In the genomic region with DNA sequence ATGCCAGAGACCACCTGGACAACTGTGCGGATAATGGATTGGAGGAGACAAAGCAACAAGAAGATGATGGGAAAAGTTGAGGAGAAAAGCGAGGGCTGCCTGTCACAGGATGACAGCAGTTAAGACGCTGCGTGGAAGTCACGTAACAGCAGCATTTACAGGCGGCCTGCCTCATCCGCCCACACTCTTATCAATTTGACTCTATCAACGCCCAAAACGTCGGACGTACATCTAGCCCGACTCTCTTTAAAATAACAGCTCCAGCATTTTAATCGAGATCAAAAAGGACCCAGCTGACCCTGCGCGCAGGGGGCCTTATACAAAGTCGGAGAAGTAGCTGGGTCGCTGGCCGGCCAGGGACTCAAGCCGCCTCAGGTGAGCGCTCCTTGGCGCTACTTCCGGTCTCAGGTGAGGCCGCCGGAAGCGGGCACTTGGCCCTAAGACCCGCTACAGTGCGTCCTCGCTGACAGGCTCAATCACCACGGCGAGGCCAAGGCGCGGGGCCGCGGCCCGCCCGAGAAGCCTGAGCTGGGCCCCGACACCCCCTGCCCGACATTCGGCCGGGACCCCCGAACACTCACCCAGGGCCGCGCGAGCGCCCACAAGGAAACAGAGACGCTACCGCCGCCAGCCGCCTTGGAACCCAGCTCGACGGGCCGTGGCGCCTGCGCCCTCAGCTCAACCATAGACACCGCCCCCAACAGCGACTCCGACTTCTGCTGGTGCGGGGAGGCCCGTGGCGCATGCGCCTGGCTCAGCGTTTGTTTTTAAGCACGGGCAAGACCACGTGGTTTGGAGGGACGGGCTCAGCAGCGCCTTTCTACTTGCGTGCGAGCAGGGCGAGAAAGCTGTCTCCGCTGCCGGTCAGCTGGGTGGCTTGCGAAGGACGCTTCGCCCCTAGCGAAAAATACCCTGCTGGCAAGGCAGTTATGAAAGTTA, we compare ENCODE assay signal across 1 cellular context.
TF ChIP-seq lines count a peak whose summit lies in the region.

A gene (minus strand): TSS at position 741 of the 939 bp plus-strand sequence.

TF ChIP-seq in IMR-90, 13 proteins besides CTCF, POLR2A, EP300 and RAD21 (continued from another document):
- peak; percentile 6; the same call in 1 of the 2 replicates for TF ChIP-seq MAFK (IDR thresholded peaks at IDR 0.05; ENCODE audit: low read depth, low read length)
- peak; percentile 72; the same call in 1 of the 2 replicates for TF ChIP-seq BHLHE40 (IDR thresholded peaks at IDR 0.05; ENCODE audit: low read depth, low read length)
- TF ChIP-seq MAZ (IDR thresholded peaks at IDR 0.05; ENCODE audit: borderline replicate concordance, low read depth, low read length), result peak; percentile 51; the same call in 1 of the 2 replicates
- no peak for TF ChIP-seq SMC3 (IDR thresholded peaks at IDR 0.05; ENCODE audit: low read depth, low read length)
- no peak for TF ChIP-seq FOS (IDR thresholded peaks at IDR 0.05; ENCODE audit: low read depth, low read length)
- peak; percentile 86 for TF ChIP-seq MXI1 (IDR thresholded peaks at IDR 0.05; ENCODE audit: borderline replicate concordance, low read depth, low read length)
- 0 out of 2 replicates have a peak, but pooled peaks have one; percentile 55 for TF ChIP-seq CHD1 (IDR thresholded peaks at IDR 0.05; ENCODE audit: low read depth, low read length)
- TF ChIP-seq, protein P1, sequence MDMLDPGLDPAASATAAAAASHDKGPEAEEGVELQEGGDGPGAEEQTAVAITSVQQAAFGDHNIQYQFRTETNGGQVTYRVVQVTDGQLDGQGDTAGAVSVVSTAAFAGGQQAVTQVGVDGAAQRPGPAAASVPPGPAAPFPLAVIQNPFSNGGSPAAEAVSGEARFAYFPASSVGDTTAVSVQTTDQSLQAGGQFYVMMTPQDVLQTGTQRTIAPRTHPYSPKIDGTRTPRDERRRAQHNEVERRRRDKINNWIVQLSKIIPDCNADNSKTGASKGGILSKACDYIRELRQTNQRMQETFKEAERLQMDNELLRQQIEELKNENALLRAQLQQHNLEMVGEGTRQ (IDR thresholded peaks at IDR 0.05; ENCODE audit: low read depth, low read length), result peak; percentile 95
- no peak for TF ChIP-seq RFX5 (IDR thresholded peaks at IDR 0.05; ENCODE audit: low read depth, low read length)
- TF ChIP-seq RCOR1 (IDR thresholded peaks at IDR 0.05; ENCODE audit: insufficient replicate concordance, low read length), result no peak
- TF ChIP-seq NFE2L2 (IDR thresholded peaks at IDR 0.05; ENCODE audit: low read depth, low read length), result no peak
- no peak for TF ChIP-seq CEBPB (IDR thresholded peaks at IDR 0.05; ENCODE audit: low read depth, low read length)
